Comparison of ENCODE assay signal across 20 cellular contexts in the genomic region with DNA sequence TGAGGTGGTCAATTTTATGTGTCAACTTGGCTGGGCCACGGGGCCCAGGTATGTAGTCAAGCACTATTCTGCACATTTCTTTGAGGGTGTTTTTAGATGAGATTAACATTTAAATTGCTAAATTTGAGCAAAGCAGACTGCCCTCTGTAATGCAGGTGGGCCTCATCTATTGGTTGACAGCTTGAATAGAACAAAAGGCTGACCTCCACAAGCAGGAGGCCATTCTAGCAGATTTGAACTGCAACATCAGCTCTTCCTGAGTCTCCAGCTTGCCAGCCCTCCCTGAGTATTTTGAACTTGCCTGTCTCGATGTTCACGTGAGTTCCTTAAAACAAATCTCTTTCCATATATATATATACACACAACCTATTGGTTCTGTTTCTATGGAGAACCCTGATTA.
"Had no signal": no experiment of that assay in that cellular context is flagged by ENCODE, and none has a peak within 500 bp of the region (broad histone marks: within the 10 kb centered on the region; RNA-seq: fewer than 3 reads in every experiment).

No MANE protein-coding gene starts in this region.

- H2AFZ ChIP-seq: PC-9 had no signal

- H3K4me3 ChIP-seq: PC-9, Peyer's patch, SJSA1, SK-N-MC had no signal

- H3K4me1 ChIP-seq: Peyer's patch, SJSA1 had no signal

- H3K27me3 ChIP-seq: Peyer's patch, SJSA1 had no signal

- DNase-seq: KBM-7; MV-4-11; NCI-H1048; NCI-H1105 treated with DMSO at 0.1 percent for 48 hours; NCI-H1417 treated with DMSO at 0.1 percent for 48 hours; NCI-H1694; NCI-H187 treated with DMSO at 0.1 percent for 48 hours; NCI-H2029 treated with DMSO at 0.1 percent for 48 hours; NCI-H2171 treated with DMSO at 0.1 percent for 48 hours; NCI-H345; NCI-H446 treated with DMSO at 0.1 percent for 48 hours; NCI-H526 treated with DMSO at 0.1 percent for 48 hours; NK-92 treated with Interleukin-12 subunit alpha and Interleukin-12 subunit beta, amount 100 ng/mL, for 24 hours; OCI-M1; PC-9; Peyer's patch; Right ventricle myocardium superior; SIG-M5 had no signal

- H3K27ac ChIP-seq: PC-9, Peyer's patch, SJSA1, SK-N-MC had no signal

- H3K4me2 ChIP-seq: PC-9 had no signal

- H3K9me3 ChIP-seq: Peyer's patch, SJSA1 had no signal

- H3K36me3 ChIP-seq: Peyer's patch, SJSA1 had no signal
